23 cellular contexts compared by ENCODE assay signal in genomic region chr11:134063096-134063495, GRCh38.
"Had no signal": no experiment of that assay in that cellular context is flagged by ENCODE, and none has a peak within 500 bp of the region (broad histone marks: within the 10 kb centered on the region; RNA-seq: fewer than 3 reads in every experiment).

No MANE protein-coding gene starts in this region.

- H3K4me1 ChIP-seq: gastrocnemius medialis, parathyroid adenoma, right lobe of liver had no signal

- ATAC-seq: activated CD8-positive, alpha-beta T cell treated with anti-CD3 and anti-CD28 coated beads for 36 hours; activated naive CD4-positive, alpha-beta T cell treated with anti-CD3 and anti-CD28 coated beads, Interleukin-2, amount 50 U/mL, for 72 hours; gastrocnemius medialis; left ventricle myocardium superior; T-cell had no signal

- H3K9ac ChIP-seq: parathyroid adenoma had no signal

- H3K4me3 ChIP-seq: esophagus squamous epithelium, gastrocnemius medialis, right lobe of liver, skin epidermis, upper lobe of left lung had no signal

- DNase-seq: activated CD4-positive, alpha-beta T cell treated with anti-CD3 and anti-CD28 coated beads, Interleukin-2, amount 10 ng/mL, durations not matched to agents 7 days and 5 days; activated CD4-positive, CD25-positive, alpha-beta regulatory T cell treated with anti-CD3 and anti-CD28 coated beads, Interleukin-2, amount 50 U/mL, for 72 hours; activated CD8-positive, alpha-beta T cell treated with anti-CD3 and anti-CD28 coated beads for 36 hours; activated gamma-delta T cell treated with Interleukin-2 at 50 U/mL for 16 hours; activated T-cell treated with anti-CD3 and anti-CD28 coated beads, Interleukin-2, amount 50 U/mL, for 1 hour; aorta; brain microvascular endothelial cell; effector memory CD4-positive, alpha-beta T cell; esophagus squamous epithelium; gastrocnemius medialis; left ventricle myocardium superior; right lobe of liver; stimulated activated CD4-positive, alpha-beta T cell treated with anti-CD3 and anti-CD28 coated beads, Interleukin-2, amount 100 ng/mL, for 48 hours; stimulated activated naive CD4-positive, alpha-beta T cell treated with Interleukin-2 at 50 U/mL for 16 hours; T-cell; upper lobe of left lung; WERI-Rb-1 had no signal

- H3K36me3 Mint-ChIP-seq: T-cell had no signal

- H3K9me3 Mint-ChIP-seq: activated CD4-positive, alpha-beta T cell treated with anti-CD3 and anti-CD28 coated beads, Interleukin-2, amount 10 ng/mL, durations not matched to agents 7 days and 5 days; dendritic cell treated with granulocyte-macrophage colony-stimulating factor and Interleukin-4, amounts not matched to agents 40 ng/mL and 50 ng/mL, for 4 days; nephron; T-cell; T-helper 2 cell treated with Interferon-gamma antibody and Interleukin-4, amounts not matched to agents 5 μg/mL and 100 μg/mL, for 36 hours had no signal

- H3K27ac Mint-ChIP-seq: activated CD4-positive, alpha-beta T cell treated with anti-CD3 and anti-CD28 coated beads, Interleukin-2, amount 10 ng/mL, durations not matched to agents 7 days and 5 days; activated CD8-positive, alpha-beta T cell treated with anti-CD3 and anti-CD28 coated beads for 36 hours; activated naive CD4-positive, alpha-beta T cell treated with anti-CD3 and anti-CD28 coated beads, Interleukin-2, amount 50 U/mL, for 72 hours; dendritic cell treated with granulocyte-macrophage colony-stimulating factor and Interleukin-4, amounts not matched to agents 40 ng/mL and 50 ng/mL, for 4 days; nephron; T-cell; T-helper 2 cell treated with Interferon-gamma antibody and Interleukin-4, amounts not matched to agents 5 μg/mL and 100 μg/mL, for 36 hours had no signal

- H3K9me3 ChIP-seq: esophagus squamous epithelium, gastrocnemius medialis, right lobe of liver, upper lobe of left lung had no signal

- H3K27ac ChIP-seq: brain microvascular endothelial cell, esophagus squamous epithelium, gastrocnemius medialis, parathyroid adenoma, right lobe of liver, skin epidermis, WERI-Rb-1 had no signal

- H3K4me3 Mint-ChIP-seq: activated CD4-positive, alpha-beta T cell treated with anti-CD3 and anti-CD28 coated beads, Interleukin-2, amount 10 ng/mL, durations not matched to agents 7 days and 5 days; activated CD8-positive, alpha-beta T cell treated with anti-CD3 and anti-CD28 coated beads for 36 hours; dendritic cell treated with granulocyte-macrophage colony-stimulating factor and Interleukin-4, amounts not matched to agents 40 ng/mL and 50 ng/mL, for 4 days; nephron; T-cell; T-helper 2 cell treated with Interferon-gamma antibody and Interleukin-4, amounts not matched to agents 5 μg/mL and 100 μg/mL, for 36 hours had no signal

- H3K36me3 ChIP-seq: brain microvascular endothelial cell, esophagus squamous epithelium, gastrocnemius medialis, right lobe of liver, upper lobe of left lung, WERI-Rb-1 had no signal

- H3K79me2 ChIP-seq: parathyroid adenoma had no signal

- H3K27me3 ChIP-seq: brain microvascular endothelial cell, right lobe of liver had no signal

- H2AFZ ChIP-seq: parathyroid adenoma had no signal
